8 cellular contexts compared by ENCODE assay signal in genomic region chr1:167714851-167715652, GRCh38. TPM values are rescaled to one million over a fixed set of nuclear protein-coding genes. Genes with fewer than 3 reads are reported as not detected.
DNase-seq lines count a peak whose midpoint lies in the region; TF ChIP-seq lines count a peak whose summit lies in the region.

No MANE protein-coding gene starts in this region.

- H3K36me3 ChIP-seq in neuron (ENCODE audit: insufficient read depth, low read length), result no peaks in the 10 kb centered on the region

- DNase-seq in EH (ENCODE audit: low read depth) (peak; percentile 86), H4 (ENCODE audit: low spot score) (peak; percentile 80), RWPE1 (ENCODE audit: low spot score) (peak; percentile 81), foreskin fibroblast (peak; percentile 67 to 89), stromal cell of bone marrow (ENCODE audit: low read depth) (peak; percentile 67)
- peak; percentile 77 for DNase-seq in activated effector memory CD4-positive, alpha-beta T cell treated with Interleukin-2 at 50 U/mL for 16 hours

- peak overlapping the region; percentile 98 for H2AFZ ChIP-seq in neuron (ENCODE audit: low read depth, low read length)

- CTCF ChIA-PET in RWPE1 (lab: Yijun Ruan, JAX), result interaction anchor here (0.6 to 1.4 kb wide), 6 partner anchors 38 to 495 kb away, joined by 3 to 6 read pairs (median 3); partner anchors contain the start of gene POU2F1

- peaks cover 6% of the 10 kb centered on the region for H3K4me1 ChIP-seq in neuron (ENCODE audit: insufficient read depth, low read length)

- peak overlapping the region; percentile 91 for H3K27ac ChIP-seq in RWPE1

- POLR2A ChIA-PET in RWPE1 (lab: Yijun Ruan, JAX; ENCODE audit: low non-redundant PET), result interaction anchor here (0.9 kb wide), 1 partner anchor 221 kb away, joined by 3 read pairs; no protein-coding TSS in a partner anchor

- H3K4me3 ChIP-seq in foreskin fibroblast (ENCODE audit: low read depth in 1 of 2, low read length in 2 of 2) (peak overlapping the region; percentile 61 to 77), neuron (ENCODE audit: low read length) (peak overlapping the region; percentile 76)

- H3K27me3 ChIP-seq in neuron (ENCODE audit: insufficient read depth, low read length), result peaks cover 5% of the 10 kb centered on the region

- no peaks in the 10 kb centered on the region for H3K9me3 ChIP-seq in neuron (ENCODE audit: low read length)

- TF ChIP-seq CTCF in LNCAP (IDR thresholded peaks at IDR 0.05) (peak; percentile 94; the same call in 1 of the 2 replicates), RWPE1 (conservative IDR thresholded peaks at IDR 0.05; ENCODE audit: low read depth) (peak; percentile 84), foreskin fibroblast (IDR thresholded peaks at IDR 0.05; ENCODE audit: low read depth, low read length) (peak; percentile 83)

RNA-seq across cellular contexts. Expression of gene MPZL1, which starts 6.7 kb away (rescaled TPM):
- total RNA-seq in H4 (2014; rRNA removed; shearing (Covaris generic)), result 59.2 and 76.5 TPM in 2 replicates

Comparison
In these comparisons a context has a peak if more than half of its experiments do, and no peak if none do; other contexts are left out.
1. Peak in every context shown above with its lines: DNase-seq, H3K4me3 ChIP-seq and H3K27ac ChIP-seq.